20 cellular contexts compared by ENCODE assay signal in genomic region chr18:27952741-27953140, GRCh38.
DNase-seq lines count a peak whose midpoint lies in the region; ATAC-seq and TF ChIP-seq lines count a peak whose summit lies in the region.
"Had no signal": no experiment of that assay in that cellular context is flagged by ENCODE, and none has a peak within 500 bp of the region (broad histone marks: within the 10 kb centered on the region; RNA-seq: fewer than 3 reads in every experiment).

No MANE protein-coding gene starts in this region.

- H3K4me3 ChIP-seq in heart left ventricle = no peak overlapping the region
- H3K4me3 ChIP-seq in HCT116 (replicated peaks in 1 of 2; ENCODE audit: low read depth in 1 of 2, low read length in 2 of 2) = no peak overlapping the region
- no peak overlapping the region for H3K4me3 ChIP-seq in neural progenitor cell
- H3K4me3 ChIP-seq: BLaER1 had no signal

- no peak for TF ChIP-seq POLR2A in heart left ventricle (IDR thresholded peaks at IDR 0.05)
- no peak for TF ChIP-seq POLR2A in HCT116 (IDR thresholded peaks at IDR 0.05; ENCODE audit: borderline replicate concordance, extremely low read depth, insufficient read depth, insufficient read length)

- intact Hi-C loops in left ventricle myocardium superior (cut with micrococcal nuclease) = no loop called here
- intact Hi-C loops in heart left ventricle (cut with DNase I) = no loop called here
- intact Hi-C loops in HCT116 (cut with micrococcal nuclease) = no loop called here

- H3F3A ChIP-seq in neural progenitor cell (ENCODE audit: low read depth) = peaks cover 54% of the 10 kb centered on the region

- no peak for TF ChIP-seq RAD21 in HCT116 (IDR thresholded peaks at IDR 0.05; ENCODE audit: low read depth)

- H3K9me3 ChIP-seq in heart left ventricle (no peaks in the 10 kb centered on the region), HCT116 (ENCODE audit: control insufficient read depth in 1 of 2, insufficient read depth in 1 of 2, low read depth in 1 of 2, low read length in 2 of 2) (no peaks in the 10 kb centered on the region), neural progenitor cell (ENCODE audit: low read depth) (no peaks in the 10 kb centered on the region)
- H3K9me3 ChIP-seq: BLaER1 had no signal

- H3K27me3 Mint-ChIP-seq in neural progenitor cell (ENCODE audit: insufficient read depth, low read depth) = peaks cover 2% of the 10 kb centered on the region
- H3K27me3 Mint-ChIP-seq: CD4-positive, alpha-beta memory T cell; IgD-negative memory B cell had no signal

- H3K36me3 ChIP-seq in heart left ventricle (peaks cover 0 to 47% (median 0%) of the 10 kb centered on the region in 9 donors), HCT116 (ENCODE audit: control insufficient read depth in 1 of 2, insufficient read depth in 2 of 2, low read length in 2 of 2) (no peaks in the 10 kb centered on the region), neural progenitor cell (peaks cover 29% of the 10 kb centered on the region)
- H3K36me3 ChIP-seq: BLaER1 had no signal

- H3K27ac ChIP-seq in heart left ventricle (no peak overlapping the region), HCT116 (ENCODE audit: low read depth, low read length) (no peak overlapping the region), angular gyrus (ENCODE audit: low read depth, low read length) (peak overlapping the region; percentile 44), neural progenitor cell (peak overlapping the region; percentile 35)
- H3K27ac ChIP-seq: BLaER1, HL-60 had no signal

- no peaks in the 10 kb centered on the region for H3K27me3 ChIP-seq in heart left ventricle
- no peaks in the 10 kb centered on the region for H3K27me3 ChIP-seq in HCT116 (ENCODE audit: insufficient read depth, low read length)
- H3K27me3 ChIP-seq in neural progenitor cell = no peaks in the 10 kb centered on the region
- H3K27me3 ChIP-seq: BLaER1 had no signal

- H3K9ac ChIP-seq in HCT116 (ENCODE audit: low read length) (no peak overlapping the region), neural progenitor cell (no peak overlapping the region)
- H3K9ac ChIP-seq: BLaER1 had no signal

- DNase-seq in left ventricle myocardium superior (no peak), heart left ventricle (no peak), HCT116 (ENCODE audit: low read depth, low spot score) (no peak), neural progenitor cell (ENCODE audit: low spot score) (no peak), GM20000 (ENCODE audit: low spot score) (no peak), amniotic stem cell (lab: John Stamatoyannopoulos, UW) (no peak)
- no peak for DNase-seq in stimulated activated CD4-positive, alpha-beta T cell treated with anti-CD3 and anti-CD28 coated beads, Interleukin-4, amount 100 ng/mL, for 4 hours
- DNase-seq: 8988T; Calu3; CD4-positive, alpha-beta memory T cell; DMS 273 treated with DMSO at 0.1 percent for 48 hours; DMS53; GOT3; H7; KBM-7 had no signal

- ATAC-seq in left ventricle myocardium superior (peak; percentile 30), heart left ventricle (no peak), HCT116 (no peak)

- POLR2A ChIA-PET in HCT116 (lab: Charles Lee) = no interaction called here

- H2AFZ ChIP-seq in HCT116 (ENCODE audit: low read depth, low read length, poor library complexity, severe bottlenecking) (no peak overlapping the region), neural progenitor cell (replicated peaks) (no peak overlapping the region)

- H3K9me3 Mint-ChIP-seq in neural progenitor cell = no peaks in the 10 kb centered on the region

- peaks cover 46% of the 10 kb centered on the region for H3K4me1 Mint-ChIP-seq in neural progenitor cell
- H3K4me1 Mint-ChIP-seq: CD14-positive monocyte; CD4-positive, alpha-beta memory T cell; IgD-negative memory B cell had no signal

- H3K4me2 ChIP-seq in HCT116 (ENCODE audit: low read length) = no peak overlapping the region
- H3K4me2 ChIP-seq in neural progenitor cell = no peak overlapping the region
- H3K4me2 ChIP-seq: BLaER1 had no signal

- H3K4me3 Mint-ChIP-seq in neural progenitor cell = no peak overlapping the region
- H3K4me3 Mint-ChIP-seq: CD14-positive monocyte; CD4-positive, alpha-beta memory T cell; IgD-negative memory B cell had no signal

- BruUV-seq in HCT116 (replicated peaks; lab: Mats Ljungman, UMichigan) = no TSS peak

- peaks cover 58% of the 10 kb centered on the region for H3K36me3 Mint-ChIP-seq in neural progenitor cell
- H3K36me3 Mint-ChIP-seq: CD14-positive monocyte; CD4-positive, alpha-beta memory T cell; IgD-negative memory B cell had no signal

- RAD21 ChIA-PET in HCT116 (lab: Charles Lee; ENCODE audit: low non-redundant PET in 1 of 2, low total read pairs in 2 of 2, uncharacterized antibody in 2 of 2, unreplicated experiment in 2 of 2) = no interaction called here

- H3K4me1 ChIP-seq in heart left ventricle (peaks cover 0 to 4% (median 0%) of the 10 kb centered on the region in 12 donors), HCT116 (ENCODE audit: control insufficient read depth in 1 of 2, insufficient read depth in 2 of 2, low read length in 2 of 2) (no peaks in the 10 kb centered on the region), neural progenitor cell (peaks cover 16% of the 10 kb centered on the region)
- H3K4me1 ChIP-seq: BLaER1 had no signal

- no peaks in the 10 kb centered on the region for H4K20me1 ChIP-seq in HCT116 (ENCODE audit: insufficient read depth)
- H4K20me1 ChIP-seq in neural progenitor cell (ENCODE audit: low read depth) = no peaks in the 10 kb centered on the region
- H4K20me1 ChIP-seq: BLaER1 had no signal

- TF ChIP-seq CTCF in heart left ventricle (IDR thresholded peaks at IDR 0.05) (no peak), HCT116 (IDR thresholded peaks at IDR 0.05 in 2 of 3, conservative IDR thresholded peaks at IDR 0.05 in 1 of 3; ENCODE audit: borderline replicate concordance in 1 of 3, insufficient read depth in 1 of 3, low read depth in 2 of 3, low read length in 2 of 3) (no peak), neural progenitor cell (IDR thresholded peaks at IDR 0.05) (no peak), GM20000 (IDR thresholded peaks at IDR 0.05; ENCODE audit: extremely low read depth, missing control alignments) (no peak)

- H3K27ac Mint-ChIP-seq in neural progenitor cell = no peak overlapping the region
- H3K27ac Mint-ChIP-seq: CD14-positive monocyte; CD4-positive, alpha-beta memory T cell; IgD-negative memory B cell had no signal

- CTCF ChIA-PET in HCT116 (lab: Charles Lee) = no interaction called here

- no peaks in the 10 kb centered on the region for H3K79me2 ChIP-seq in HCT116 (ENCODE audit: insufficient read depth, low read length)
- H3K79me2 ChIP-seq in neural progenitor cell (ENCODE audit: low read depth) = peaks cover 4% of the 10 kb centered on the region

- H3K9me2 ChIP-seq in HCT116 (ENCODE audit: insufficient read depth) = no peaks in the 10 kb centered on the region

TF ChIP-seq in HCT116, 20 proteins besides CTCF, POLR2A, EP300 and RAD21:
- TF ChIP-seq TCF7L2 (IDR thresholded peaks at IDR 0.05; ENCODE audit: borderline replicate concordance, extremely low read depth, insufficient read depth, insufficient read length) (peak; percentile 22), ATF3 (IDR thresholded peaks at IDR 0.05) (no peak)
TF ChIP-seq in HCT116: peak in this region for 1.

Comparison
In these comparisons a context has a peak if more than half of its experiments do, and no peak if none do; other contexts are left out.
1. H3K27ac ChIP-seq: peak in angular gyrus (single experiment) and neural progenitor cell (single experiment); none in heart left ventricle (0 of 12) and HCT116 (single experiment).